Comparison of ENCODE assay signal across 1 cellular context in the genomic region with DNA sequence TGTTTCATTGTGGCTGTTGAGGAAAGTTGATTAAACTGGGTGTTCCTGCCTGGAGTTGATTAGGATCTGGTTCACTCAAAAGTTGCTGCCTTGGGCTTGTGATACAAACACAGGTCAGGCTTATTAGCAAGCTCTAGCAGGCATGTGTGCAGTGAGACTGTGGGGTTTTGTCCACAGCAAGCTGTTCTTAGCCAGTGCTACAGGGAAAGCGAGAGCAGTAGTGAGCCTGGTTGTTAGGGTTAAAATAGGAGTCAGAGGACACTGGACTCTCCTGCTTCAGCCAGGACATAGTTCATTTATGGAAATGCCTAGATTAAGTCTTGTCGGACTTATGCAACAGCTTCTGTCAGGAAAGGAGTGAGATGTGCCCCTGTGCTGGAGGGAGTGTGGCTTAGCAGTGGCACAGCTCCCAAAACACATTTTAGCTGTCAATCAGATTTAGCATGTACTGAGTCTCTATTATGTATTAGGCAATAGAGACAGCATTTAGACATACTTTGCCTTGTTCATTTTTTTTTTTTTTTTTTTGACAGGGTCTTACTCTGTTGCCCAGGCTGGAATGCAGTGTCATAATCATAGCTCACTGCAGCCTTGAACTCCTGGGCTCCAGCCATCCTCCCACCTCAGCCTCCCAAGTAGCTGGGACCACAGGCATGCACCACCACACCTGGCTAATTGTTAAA.
TF ChIP-seq lines count a peak whose summit lies in the region.

No MANE protein-coding gene starts in this region.

TF ChIP-seq in HepG2, 621 proteins besides CTCF, POLR2A, EP300 and RAD21 (continued from another document and continues in another):
- TF ChIP-seq, protein P1, sequence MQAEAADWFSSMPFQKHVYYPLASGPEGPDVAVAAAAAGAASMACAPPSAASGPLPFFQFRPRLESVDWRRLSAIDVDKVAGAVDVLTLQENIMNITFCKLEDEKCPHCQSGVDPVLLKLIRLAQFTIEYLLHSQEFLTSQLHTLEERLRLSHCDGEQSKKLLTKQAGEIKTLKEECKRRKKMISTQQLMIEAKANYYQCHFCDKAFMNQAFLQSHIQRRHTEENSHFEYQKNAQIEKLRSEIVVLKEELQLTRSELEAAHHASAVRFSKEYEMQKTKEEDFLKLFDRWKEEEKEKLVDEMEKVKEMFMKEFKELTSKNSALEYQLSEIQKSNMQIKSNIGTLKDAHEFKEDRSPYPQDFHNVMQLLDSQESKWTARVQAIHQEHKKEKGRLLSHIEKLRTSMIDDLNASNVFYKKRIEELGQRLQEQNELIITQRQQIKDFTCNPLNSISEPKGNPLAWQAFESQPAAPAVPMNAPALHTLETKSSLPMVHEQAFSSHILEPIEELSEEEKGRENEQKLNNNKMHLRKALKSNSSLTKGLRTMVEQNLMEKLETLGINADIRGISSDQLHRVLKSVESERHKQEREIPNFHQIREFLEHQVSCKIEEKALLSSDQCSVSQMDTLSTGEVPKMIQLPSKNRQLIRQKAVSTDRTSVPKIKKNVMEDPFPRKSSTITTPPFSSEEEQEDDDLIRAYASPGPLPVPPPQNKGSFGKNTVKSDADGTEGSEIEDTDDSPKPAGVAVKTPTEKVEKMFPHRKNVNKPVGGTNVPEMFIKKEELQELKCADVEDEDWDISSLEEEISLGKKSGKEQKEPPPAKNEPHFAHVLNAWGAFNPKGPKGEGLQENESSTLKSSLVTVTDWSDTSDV (CRISPR knock-in tag; IDR thresholded peaks at IDR 0.05) = no peak
- TF ChIP-seq BHLHE40 (IDR thresholded peaks at IDR 0.05; ENCODE audit: low read length) = no peak
- no peak for TF ChIP-seq TCF7L2 (IDR thresholded peaks at IDR 0.05; ENCODE audit: low read depth, low read length)
- TF ChIP-seq, protein P2, sequence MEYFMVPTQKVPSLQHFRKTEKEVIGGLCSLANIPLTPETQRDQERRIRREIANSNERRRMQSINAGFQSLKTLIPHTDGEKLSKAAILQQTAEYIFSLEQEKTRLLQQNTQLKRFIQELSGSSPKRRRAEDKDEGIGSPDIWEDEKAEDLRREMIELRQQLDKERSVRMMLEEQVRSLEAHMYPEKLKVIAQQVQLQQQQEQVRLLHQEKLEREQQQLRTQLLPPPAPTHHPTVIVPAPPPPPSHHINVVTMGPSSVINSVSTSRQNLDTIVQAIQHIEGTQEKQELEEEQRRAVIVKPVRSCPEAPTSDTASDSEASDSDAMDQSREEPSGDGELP (IDR thresholded peaks at IDR 0.05; ENCODE audit: borderline replicate concordance, low read depth) = no peak
- no peak for TF ChIP-seq ZNF160 (CRISPR knock-in tag; IDR thresholded peaks at IDR 0.05)
- TF ChIP-seq HOXA3 (CRISPR knock-in tag; IDR thresholded peaks at IDR 0.05) = no peak
- no peak for TF ChIP-seq FOXK2 (IDR thresholded peaks at IDR 0.05)
- TF ChIP-seq BCL6 (CRISPR knock-in tag; IDR thresholded peaks at IDR 0.05) = peak; percentile 56; the same call in 1 of the 2 replicates
- no peak for TF ChIP-seq MAZ (IDR thresholded peaks at IDR 0.05; ENCODE audit: borderline replicate concordance, low read depth, low read length)
- TF ChIP-seq MAZ (CRISPR knock-in tag; IDR thresholded peaks at IDR 0.05; ENCODE audit: low read depth) = no peak
- TF ChIP-seq, protein P3, sequence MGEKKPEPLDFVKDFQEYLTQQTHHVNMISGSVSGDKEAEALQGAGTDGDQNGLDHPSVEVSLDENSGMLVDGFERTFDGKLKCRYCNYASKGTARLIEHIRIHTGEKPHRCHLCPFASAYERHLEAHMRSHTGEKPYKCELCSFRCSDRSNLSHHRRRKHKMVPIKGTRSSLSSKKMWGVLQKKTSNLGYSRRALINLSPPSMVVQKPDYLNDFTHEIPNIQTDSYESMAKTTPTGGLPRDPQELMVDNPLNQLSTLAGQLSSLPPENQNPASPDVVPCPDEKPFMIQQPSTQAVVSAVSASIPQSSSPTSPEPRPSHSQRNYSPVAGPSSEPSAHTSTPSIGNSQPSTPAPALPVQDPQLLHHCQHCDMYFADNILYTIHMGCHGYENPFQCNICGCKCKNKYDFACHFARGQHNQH (CRISPR knock-in tag; IDR thresholded peaks at IDR 0.05) = 0 out of 2 replicates have a peak, but pooled peaks have one; percentile 35
- no peak for TF ChIP-seq HIC2 (CRISPR knock-in tag; IDR thresholded peaks at IDR 0.05; ENCODE audit: low read depth)
- TF ChIP-seq, protein P4, sequence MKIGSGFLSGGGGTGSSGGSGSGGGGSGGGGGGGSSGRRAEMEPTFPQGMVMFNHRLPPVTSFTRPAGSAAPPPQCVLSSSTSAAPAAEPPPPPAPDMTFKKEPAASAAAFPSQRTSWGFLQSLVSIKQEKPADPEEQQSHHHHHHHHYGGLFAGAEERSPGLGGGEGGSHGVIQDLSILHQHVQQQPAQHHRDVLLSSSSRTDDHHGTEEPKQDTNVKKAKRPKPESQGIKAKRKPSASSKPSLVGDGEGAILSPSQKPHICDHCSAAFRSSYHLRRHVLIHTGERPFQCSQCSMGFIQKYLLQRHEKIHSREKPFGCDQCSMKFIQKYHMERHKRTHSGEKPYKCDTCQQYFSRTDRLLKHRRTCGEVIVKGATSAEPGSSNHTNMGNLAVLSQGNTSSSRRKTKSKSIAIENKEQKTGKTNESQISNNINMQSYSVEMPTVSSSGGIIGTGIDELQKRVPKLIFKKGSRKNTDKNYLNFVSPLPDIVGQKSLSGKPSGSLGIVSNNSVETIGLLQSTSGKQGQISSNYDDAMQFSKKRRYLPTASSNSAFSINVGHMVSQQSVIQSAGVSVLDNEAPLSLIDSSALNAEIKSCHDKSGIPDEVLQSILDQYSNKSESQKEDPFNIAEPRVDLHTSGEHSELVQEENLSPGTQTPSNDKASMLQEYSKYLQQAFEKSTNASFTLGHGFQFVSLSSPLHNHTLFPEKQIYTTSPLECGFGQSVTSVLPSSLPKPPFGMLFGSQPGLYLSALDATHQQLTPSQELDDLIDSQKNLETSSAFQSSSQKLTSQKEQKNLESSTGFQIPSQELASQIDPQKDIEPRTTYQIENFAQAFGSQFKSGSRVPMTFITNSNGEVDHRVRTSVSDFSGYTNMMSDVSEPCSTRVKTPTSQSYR (CRISPR knock-in tag; IDR thresholded peaks at IDR 0.05; ENCODE audit: borderline replicate concordance) = 0 out of 2 replicates have a peak, but pooled peaks have one; percentile 20
- TF ChIP-seq ZNF713 (CRISPR knock-in tag; IDR thresholded peaks at IDR 0.05) = no peak
- TF ChIP-seq ZSCAN22 (CRISPR knock-in tag; IDR thresholded peaks at IDR 0.05) = no peak
- TF ChIP-seq NR2F2 (IDR thresholded peaks at IDR 0.05; ENCODE audit: borderline replicate concordance, low read depth) = no peak
- peak; percentile 86 for TF ChIP-seq ZMYM2 (CRISPR knock-in tag; IDR thresholded peaks at IDR 0.05)
- TF ChIP-seq JDP2 (CRISPR knock-in tag; IDR thresholded peaks at IDR 0.05; ENCODE audit: borderline replicate concordance) = no peak
- TF ChIP-seq ISL2 (CRISPR knock-in tag; IDR thresholded peaks at IDR 0.05) = no peak
- no peak for TF ChIP-seq ATF1 (CRISPR knock-in tag; IDR thresholded peaks at IDR 0.05)
- no peak for TF ChIP-seq ZNF574 (CRISPR knock-in tag; IDR thresholded peaks at IDR 0.05)
- TF ChIP-seq AKAP8 (CRISPR knock-in tag; IDR thresholded peaks at IDR 0.05) = 0 out of 2 replicates have a peak, but pooled peaks have one; percentile 43
- TF ChIP-seq, protein P5, sequence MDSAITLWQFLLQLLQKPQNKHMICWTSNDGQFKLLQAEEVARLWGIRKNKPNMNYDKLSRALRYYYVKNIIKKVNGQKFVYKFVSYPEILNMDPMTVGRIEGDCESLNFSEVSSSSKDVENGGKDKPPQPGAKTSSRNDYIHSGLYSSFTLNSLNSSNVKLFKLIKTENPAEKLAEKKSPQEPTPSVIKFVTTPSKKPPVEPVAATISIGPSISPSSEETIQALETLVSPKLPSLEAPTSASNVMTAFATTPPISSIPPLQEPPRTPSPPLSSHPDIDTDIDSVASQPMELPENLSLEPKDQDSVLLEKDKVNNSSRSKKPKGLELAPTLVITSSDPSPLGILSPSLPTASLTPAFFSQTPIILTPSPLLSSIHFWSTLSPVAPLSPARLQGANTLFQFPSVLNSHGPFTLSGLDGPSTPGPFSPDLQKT (CRISPR knock-in tag; IDR thresholded peaks at IDR 0.05; ENCODE audit: borderline replicate concordance) = no peak
- TF ChIP-seq, protein P6, sequence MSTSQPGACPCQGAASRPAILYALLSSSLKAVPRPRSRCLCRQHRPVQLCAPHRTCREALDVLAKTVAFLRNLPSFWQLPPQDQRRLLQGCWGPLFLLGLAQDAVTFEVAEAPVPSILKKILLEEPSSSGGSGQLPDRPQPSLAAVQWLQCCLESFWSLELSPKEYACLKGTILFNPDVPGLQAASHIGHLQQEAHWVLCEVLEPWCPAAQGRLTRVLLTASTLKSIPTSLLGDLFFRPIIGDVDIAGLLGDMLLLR (CRISPR knock-in tag; IDR thresholded peaks at IDR 0.05) = no peak
- TF ChIP-seq, protein P7, sequence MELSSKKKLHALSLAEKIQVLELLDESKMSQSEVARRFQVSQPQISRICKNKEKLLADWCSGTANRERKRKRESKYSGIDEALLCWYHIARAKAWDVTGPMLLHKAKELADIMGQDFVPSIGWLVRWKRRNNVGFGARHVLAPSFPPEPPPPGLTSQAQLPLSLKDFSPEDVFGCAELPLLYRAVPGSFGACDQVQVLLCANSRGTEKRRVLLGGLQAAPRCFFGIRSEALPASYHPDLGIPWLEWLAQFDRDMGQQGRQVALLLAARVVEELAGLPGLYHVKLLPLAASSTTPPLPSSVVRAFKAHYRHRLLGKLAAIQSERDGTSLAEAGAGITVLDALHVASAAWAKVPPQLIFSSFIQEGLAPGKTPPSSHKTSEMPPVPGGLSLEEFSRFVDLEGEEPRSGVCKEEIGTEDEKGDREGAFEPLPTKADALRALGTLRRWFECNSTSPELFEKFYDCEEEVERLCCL (CRISPR knock-in tag; IDR thresholded peaks at IDR 0.05; ENCODE audit: borderline replicate concordance) = no peak
- TF ChIP-seq, protein P8, sequence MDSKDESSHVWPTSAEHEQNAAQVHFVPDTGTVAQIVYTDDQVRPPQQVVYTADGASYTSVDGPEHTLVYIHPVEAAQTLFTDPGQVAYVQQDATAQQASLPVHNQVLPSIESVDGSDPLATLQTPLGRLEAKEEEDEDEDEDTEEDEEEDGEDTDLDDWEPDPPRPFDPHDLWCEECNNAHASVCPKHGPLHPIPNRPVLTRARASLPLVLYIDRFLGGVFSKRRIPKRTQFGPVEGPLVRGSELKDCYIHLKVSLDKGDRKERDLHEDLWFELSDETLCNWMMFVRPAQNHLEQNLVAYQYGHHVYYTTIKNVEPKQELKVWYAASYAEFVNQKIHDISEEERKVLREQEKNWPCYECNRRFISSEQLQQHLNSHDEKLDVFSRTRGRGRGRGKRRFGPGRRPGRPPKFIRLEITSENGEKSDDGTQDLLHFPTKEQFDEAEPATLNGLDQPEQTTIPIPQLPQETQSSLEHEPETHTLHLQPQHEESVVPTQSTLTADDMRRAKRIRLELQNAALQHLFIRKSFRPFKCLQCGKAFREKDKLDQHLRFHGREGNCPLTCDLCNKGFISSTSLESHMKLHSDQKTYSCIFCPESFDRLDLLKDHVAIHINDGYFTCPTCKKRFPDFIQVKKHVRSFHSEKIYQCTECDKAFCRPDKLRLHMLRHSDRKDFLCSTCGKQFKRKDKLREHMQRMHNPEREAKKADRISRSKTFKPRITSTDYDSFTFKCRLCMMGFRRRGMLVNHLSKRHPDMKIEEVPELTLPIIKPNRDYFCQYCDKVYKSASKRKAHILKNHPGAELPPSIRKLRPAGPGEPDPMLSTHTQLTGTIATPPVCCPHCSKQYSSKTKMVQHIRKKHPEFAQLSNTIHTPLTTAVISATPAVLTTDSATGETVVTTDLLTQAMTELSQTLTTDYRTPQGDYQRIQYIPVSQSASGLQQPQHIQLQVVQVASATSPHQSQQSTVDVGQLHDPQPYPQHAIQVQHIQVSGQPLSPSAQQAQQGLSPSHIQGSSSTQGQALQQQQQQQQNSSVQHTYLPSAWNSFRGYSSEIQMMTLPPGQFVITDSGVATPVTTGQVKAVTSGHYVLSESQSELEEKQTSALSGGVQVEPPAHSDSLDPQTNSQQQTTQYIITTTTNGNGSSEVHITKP (CRISPR knock-in tag; IDR thresholded peaks at IDR 0.05; ENCODE audit: low read depth) = no peak
- TF ChIP-seq TGIF2 (CRISPR knock-in tag; IDR thresholded peaks at IDR 0.05) = no peak
- TF ChIP-seq RFXANK (CRISPR knock-in tag; IDR thresholded peaks at IDR 0.05) = no peak
- TF ChIP-seq ZNF333 (CRISPR knock-in tag; IDR thresholded peaks at IDR 0.05; ENCODE audit: borderline replicate concordance) = no peak
